ENCODE assay signal across 12 cellular contexts in the genomic region with DNA sequence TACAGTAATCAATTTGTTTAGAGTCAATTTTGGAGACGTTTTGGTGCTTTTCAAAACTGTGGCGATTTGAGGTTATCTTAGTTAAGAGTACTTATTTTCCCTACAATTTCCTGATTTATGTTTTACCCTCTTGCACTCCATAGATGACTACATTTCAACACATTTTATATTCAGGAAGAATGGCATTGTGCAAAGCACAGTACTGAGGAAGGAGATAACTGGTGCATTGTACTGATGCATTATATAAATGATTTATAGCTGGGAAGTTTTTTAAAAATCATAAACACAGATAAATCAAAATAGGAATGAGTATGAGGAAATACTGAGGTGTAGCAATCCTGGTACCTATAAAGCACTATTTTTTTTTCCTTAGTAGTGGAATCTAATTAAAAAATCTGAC. TPM values are rescaled to one million over a fixed set of nuclear protein-coding genes. Genes with fewer than 3 reads are reported as not detected.
DNase-seq lines count a peak whose midpoint lies in the region; ATAC-seq and TF ChIP-seq lines count a peak whose summit lies in the region.
"Had no signal": no experiment of that assay in that cellular context is flagged by ENCODE, and none has a peak within 500 bp of the region (broad histone marks: within the 10 kb centered on the region; RNA-seq: fewer than 3 reads in every experiment).

No MANE protein-coding gene starts in this region.

- no peak for TF ChIP-seq CTCF in MCF 10A (IDR thresholded peaks at IDR 0.05; ENCODE audit: unreplicated experiment)
- TF ChIP-seq CTCF in mammary epithelial cell (conservative IDR thresholded peaks at IDR 0.05 in 1 of 2, IDR thresholded peaks at IDR 0.05 in 1 of 2; ENCODE audit: extremely low read depth in 1 of 2, insufficient read depth in 1 of 2, low read depth in 1 of 2, low read length in 2 of 2), result no peak
- TF ChIP-seq CTCF in OCI-LY1 (IDR thresholded peaks at IDR 0.05; ENCODE audit: low read length), result no peak
- TF ChIP-seq CTCF in fibroblast of pulmonary artery (IDR thresholded peaks at IDR 0.05; ENCODE audit: low read length, missing control alignments), result no peak
- no peak for TF ChIP-seq CTCF in glutamatergic neuron (IDR thresholded peaks at IDR 0.05; ENCODE audit: partially characterized antibody, unreplicated experiment)

- H3K27ac ChIP-seq in mammary epithelial cell (ENCODE audit: insufficient read depth, low read depth, low read length) (no peak overlapping the region), OCI-LY1 (ENCODE audit: low read depth, low read length, poor library complexity, severe bottlenecking) (peak overlapping the region; percentile 89)

- peaks cover 88% of the 10 kb centered on the region for H3K79me2 ChIP-seq in mammary epithelial cell (ENCODE audit: insufficient read depth, low read length)
- peaks cover 98% of the 10 kb centered on the region for H3K79me2 ChIP-seq in OCI-LY1 (ENCODE audit: insufficient read depth, low read length)

- H3K4me1 ChIP-seq in mammary epithelial cell (ENCODE audit: insufficient read depth, low read length) (peaks cover 7% of the 10 kb centered on the region), OCI-LY1 (ENCODE audit: insufficient read depth, low read length, severe bottlenecking) (peaks cover 57% of the 10 kb centered on the region)
- H3K4me1 ChIP-seq: BE2C had no signal

- WGBS in mammary epithelial cell (ENCODE audit: low coverage, missing lambda C conversion rate), result 100% methylated on average over 2 of the region's 2 CpGs

- no peak for ATAC-seq in GM21737 (IDR thresholded peaks at IDR 0.05; ENCODE audit: unreplicated experiment)

- H3K9ac ChIP-seq in mammary epithelial cell (ENCODE audit: insufficient read depth, low read length) (no peak overlapping the region), OCI-LY1 (ENCODE audit: low read length) (peak overlapping the region; percentile 91; the same call in 1 of the 2 replicates)

- H4K20me1 ChIP-seq in mammary epithelial cell (ENCODE audit: insufficient read depth, low read length) (no peaks in the 10 kb centered on the region), OCI-LY1 (ENCODE audit: insufficient read depth, low read length) (peaks cover 13% of the 10 kb centered on the region; the same call in 1 of the 2 replicates)

- peak overlapping the region; percentile 9 for H3K4me3 Mint-ChIP-seq in MCF 10A (ENCODE audit: unreplicated experiment)
- no peak overlapping the region for H3K4me3 Mint-ChIP-seq in glutamatergic neuron (ENCODE audit: unreplicated experiment)

- H3K4me1 Mint-ChIP-seq in MCF 10A (ENCODE audit: insufficient read depth, unreplicated experiment) (peaks cover 39% of the 10 kb centered on the region), glutamatergic neuron (ENCODE audit: low read depth, unreplicated experiment) (peaks cover 4% of the 10 kb centered on the region)

- BruUV-seq in MCF 10A (replicated peaks; lab: Mats Ljungman, UMichigan), result no TSS peak
- no TSS peak for BruUV-seq in mammary epithelial cell (replicated peaks; lab: Mats Ljungman, UMichigan)

- intact Hi-C loops in MCF 10A (cut with micrococcal nuclease), result no loop called here
- intact Hi-C loops in mammary epithelial cell (cut with micrococcal nuclease), result no loop called here

- H2AFZ ChIP-seq in mammary epithelial cell (ENCODE audit: low read depth, low read length) (no peak overlapping the region), OCI-LY1 (ENCODE audit: low read length) (no peak overlapping the region)

- H3K36me3 ChIP-seq in mammary epithelial cell (ENCODE audit: insufficient read depth, low read length) (peaks cover under 1% of the 10 kb centered on the region), OCI-LY1 (ENCODE audit: insufficient read depth, low read length) (peaks cover 94% of the 10 kb centered on the region)
- H3K36me3 ChIP-seq: BE2C had no signal

- DNase-seq in MCF 10A (ENCODE audit: unreplicated experiment) (peak; percentile 1), mammary epithelial cell (no peak), fibroblast of pulmonary artery (ENCODE audit: low read depth) (peak; percentile 31), glutamatergic neuron (no peak), islet precursor cell (no peak), NCI-H2107 (lab: John Stamatoyannopoulos, UW) (no peak)
- DNase-seq: BE2C; EL; NCI-H2081 treated with DMSO at 0.1 percent for 48 hours; stimulated activated CD4-positive, alpha-beta T cell treated with anti-CD3 and anti-CD28 coated beads, Interleukin-2, amount 100 ng/mL, for 24 hours had no signal

- H3K27me3 Mint-ChIP-seq in MCF 10A (ENCODE audit: insufficient read depth, unreplicated experiment) (no peaks in the 10 kb centered on the region), glutamatergic neuron (ENCODE audit: unreplicated experiment) (no peaks in the 10 kb centered on the region)

- no peak overlapping the region for H3K4me3 ChIP-seq in mammary epithelial cell (replicated peaks in 1 of 3; ENCODE audit: insufficient read depth in 1 of 3, low read depth in 2 of 3, low read length in 3 of 3)
- H3K4me3 ChIP-seq in OCI-LY1 (ENCODE audit: low read depth, low read length, poor library complexity, severe bottlenecking), result peak overlapping the region; percentile 81
- H3K4me3 ChIP-seq in fibroblast of pulmonary artery (replicated peaks; ENCODE audit: low read depth, low read length), result no peak overlapping the region

- no peaks in the 10 kb centered on the region for H3K9me3 Mint-ChIP-seq in MCF 10A (ENCODE audit: unreplicated experiment)
- H3K9me3 Mint-ChIP-seq in glutamatergic neuron (ENCODE audit: unreplicated experiment), result no peaks in the 10 kb centered on the region

- CTCF ChIA-PET in MCF 10A (lab: Yijun Ruan, JAX), result interaction anchor here (0.9 to 1.2 kb wide), 3 partner anchors 12 to 106 kb away, joined by 4 read pairs; no protein-coding TSS in a partner anchor
- CTCF ChIA-PET in mammary epithelial cell (lab: Charles Lee; ENCODE audit: low non-redundant PET), result no interaction called here

- peaks cover 15% of the 10 kb centered on the region for H3K36me3 Mint-ChIP-seq in MCF 10A (ENCODE audit: insufficient read depth, unreplicated experiment)
- no peaks in the 10 kb centered on the region for H3K36me3 Mint-ChIP-seq in glutamatergic neuron (ENCODE audit: unreplicated experiment)

- H3K4me2 ChIP-seq in mammary epithelial cell (ENCODE audit: insufficient read depth, low read depth, low read length) (no peak overlapping the region), OCI-LY1 (ENCODE audit: low read length) (peak overlapping the region; percentile 96)

- in situ Hi-C loops in mammary epithelial cell (cut with MboI; ENCODE audit: low sequenced_read_pairs in 2 of 2), result no loop called here

- H3K27ac Mint-ChIP-seq in MCF 10A (ENCODE audit: low read depth, unreplicated experiment), result peak overlapping the region; percentile 44
- H3K27ac Mint-ChIP-seq in glutamatergic neuron (ENCODE audit: unreplicated experiment), result no peak overlapping the region

- no peaks in the 10 kb centered on the region for H3F3A ChIP-seq in OCI-LY1 (ENCODE audit: insufficient read depth, low read length)

- H3K27me3 ChIP-seq in mammary epithelial cell (ENCODE audit: insufficient read depth, low read length), result no peaks in the 10 kb centered on the region
- H3K27me3 ChIP-seq in OCI-LY1 (ENCODE audit: insufficient read depth, low read length), result no peaks in the 10 kb centered on the region
- H3K27me3 ChIP-seq: BE2C had no signal

- no peaks in the 10 kb centered on the region for H3K9me2 ChIP-seq in OCI-LY1 (ENCODE audit: low read depth, low read length)

- POLR2A ChIA-PET in MCF 10A (lab: Yijun Ruan, JAX), result interaction anchor here (0.6 to 8.6 kb wide), 14 partner anchors 12 to 1773 kb away, joined by 3 to 135 read pairs (median 4); a partner anchor contains a TSS

- dilution Hi-C loops in mammary epithelial cell (cut with HindIII; ENCODE audit: low sequenced_read_pairs), result no loop called here

- H3K9me3 ChIP-seq in mammary epithelial cell (replicated peaks; ENCODE audit: insufficient read depth, low read length) (no peaks in the 10 kb centered on the region), OCI-LY1 (ENCODE audit: low read length) (no peaks in the 10 kb centered on the region)
- H3K9me3 ChIP-seq: BE2C had no signal

RNA-seq across cellular contexts. Expression of a gene that starts 5.6 kb away (rescaled TPM):
- total RNA-seq in MCF 10A (2022) (11.3 and 12.6 TPM in 2 replicates), mammary epithelial cell (10 to 100 TPM; 14.5 to 15.0 TPM), glutamatergic neuron (ENCODE audit: unreplicated experiment) (2.1 TPM)
- 3.6 TPM for polyA plus RNA-seq in mammary epithelial cell
- polyA minus RNA-seq in mammary epithelial cell, result 4.2 TPM

Comparison
In these comparisons a context has a peak if more than half of its experiments do, and no peak if none do; other contexts are left out.
1. DNase-seq: peak in MCF 10A (single experiment) and fibroblast of pulmonary artery (single experiment); none in mammary epithelial cell (single experiment), glutamatergic neuron (single experiment), islet precursor cell (single experiment) and NCI-H2107 (single experiment).